In genomic region chr14:68665116-68665515, GRCh38 we compare ENCODE assay signal across 12 cellular contexts.
DNase-seq lines count a peak whose midpoint lies in the region; ATAC-seq and TF ChIP-seq lines count a peak whose summit lies in the region.
"Had no signal": no experiment of that assay in that cellular context is flagged by ENCODE, and none has a peak within 500 bp of the region (broad histone marks: within the 10 kb centered on the region; RNA-seq: fewer than 3 reads in every experiment).

No MANE protein-coding gene starts in this region.

- H2AFZ ChIP-seq in mesenchymal stem cell (ENCODE audit: low read depth, low read length) = no peak overlapping the region

- DNase-seq in activated CD4-positive, alpha-beta memory T cell treated with anti-CD3 and anti-CD28 coated beads, Interleukin-2, amount 10 ng/mL, durations not matched to agents 7 days and 5 days = peak; percentile 4
- no peak for DNase-seq in activated CD4-positive, alpha-beta memory T cell treated with anti-CD3 and anti-CD28 coated beads for 36 hours
- DNase-seq in astrocyte of the spinal cord (ENCODE audit: low read depth, low spot score) (peak; percentile 54), mesenchymal stem cell (no peak), NCI-H446 treated with DMSO at 0.1 percent for 48 hours (lab: John Stamatoyannopoulos, UW) (no peak), DMS79 treated with DMSO at 0.1 percent for 48 hours (lab: John Stamatoyannopoulos, UW) (no peak)
- DNase-seq: activated T-cell treated with anti-CD3 and anti-CD28 coated beads, Interleukin-2, amount 50 U/mL, for 1 hour; DMS79; NCI-H146 had no signal

- peak overlapping the region; percentile 5 for H4K8ac ChIP-seq in mesenchymal stem cell (ENCODE audit: low read length)

- H2BK120ac ChIP-seq in mesenchymal stem cell (ENCODE audit: low read depth, low read length) = peak overlapping the region; percentile 2

- H3K9ac ChIP-seq in mesenchymal stem cell (ENCODE audit: low read length) (peak overlapping the region; percentile 40), subcutaneous abdominal adipose tissue (ENCODE audit: low read length in 5 of 5) (no peak overlapping the region)

- peak overlapping the region; percentile 70 to 87 for H2BK12ac ChIP-seq in mesenchymal stem cell (ENCODE audit: low read length in 2 of 2)

- H3K9me3 Mint-ChIP-seq in activated CD4-positive, alpha-beta memory T cell treated with anti-CD3 and anti-CD28 coated beads, Interleukin-2, amount 10 ng/mL, durations not matched to agents 7 days and 5 days = peaks cover 4% of the 10 kb centered on the region
- no peaks in the 10 kb centered on the region for H3K9me3 Mint-ChIP-seq in activated CD4-positive, alpha-beta memory T cell treated with anti-CD3 and anti-CD28 coated beads for 36 hours

- ATAC-seq in HG03108 (IDR thresholded peaks at IDR 0.05; ENCODE audit: unreplicated experiment) = no peak

- no peaks in the 10 kb centered on the region for H3K9me3 ChIP-seq in mesenchymal stem cell (ENCODE audit: control insufficient read depth, low read length)
- H3K9me3 ChIP-seq in subcutaneous abdominal adipose tissue (ENCODE audit: control insufficient read depth in 5 of 5, low read length in 5 of 5) = no peaks in the 10 kb centered on the region

- H2AK5ac ChIP-seq in mesenchymal stem cell (ENCODE audit: low read length, severe bottlenecking) = no peak overlapping the region

- no peak overlapping the region for H3K14ac ChIP-seq in mesenchymal stem cell (ENCODE audit: low read length in 2 of 2)

- no peaks in the 10 kb centered on the region for H3K36me3 Mint-ChIP-seq in activated CD4-positive, alpha-beta memory T cell treated with anti-CD3 and anti-CD28 coated beads, Interleukin-2, amount 10 ng/mL, durations not matched to agents 7 days and 5 days (ENCODE audit: low read depth)
- H3K36me3 Mint-ChIP-seq in activated CD4-positive, alpha-beta memory T cell treated with anti-CD3 and anti-CD28 coated beads for 36 hours = no peaks in the 10 kb centered on the region

- no peaks in the 10 kb centered on the region for H3K27me3 Mint-ChIP-seq in activated CD4-positive, alpha-beta memory T cell treated with anti-CD3 and anti-CD28 coated beads, Interleukin-2, amount 10 ng/mL, durations not matched to agents 7 days and 5 days
- H3K27me3 Mint-ChIP-seq in activated CD4-positive, alpha-beta memory T cell treated with anti-CD3 and anti-CD28 coated beads for 36 hours = no peaks in the 10 kb centered on the region

- no peak overlapping the region for H3K4me2 ChIP-seq in mesenchymal stem cell (ENCODE audit: low read length, poor library complexity, severe bottlenecking)

- H3K4ac ChIP-seq in mesenchymal stem cell (ENCODE audit: low read depth in 1 of 2, low read length in 2 of 2) = peak overlapping the region; percentile 20 to 74

- no peak overlapping the region for H3K4me3 Mint-ChIP-seq in activated CD4-positive, alpha-beta memory T cell treated with anti-CD3 and anti-CD28 coated beads, Interleukin-2, amount 10 ng/mL, durations not matched to agents 7 days and 5 days
- H3K4me3 Mint-ChIP-seq in activated CD4-positive, alpha-beta memory T cell treated with anti-CD3 and anti-CD28 coated beads for 36 hours = no peak overlapping the region
- H3K4me3 Mint-ChIP-seq: T-helper 1 cell treated with Interleukin-12 subunit alpha and Interleukin-12 subunit beta and Interleukin-4 antibody, amounts not matched to agents 30 μg/mL and 1 μg/mL, for 36 hours had no signal

- H2BK5ac ChIP-seq in mesenchymal stem cell (ENCODE audit: low read depth, low read length, poor library complexity, severe bottlenecking) = no peak overlapping the region

- H2BK15ac ChIP-seq in mesenchymal stem cell (ENCODE audit: low read depth, poor library complexity, severe bottlenecking) = no peak overlapping the region

- 83% methylated on average over 4 of the region's 4 CpGs for WGBS in mesenchymal stem cell

- H3K4me3 ChIP-seq in astrocyte of the spinal cord (ENCODE audit: low read depth, low read length) = no peak overlapping the region
- no peak overlapping the region for H3K4me3 ChIP-seq in mesenchymal stem cell (ENCODE audit: insufficient read depth in 1 of 2, low read depth in 1 of 2, low read length in 2 of 2)
- H3K4me3 ChIP-seq in subcutaneous abdominal adipose tissue (ENCODE audit: low read depth in 1 of 5, low read length in 5 of 5) = no peak overlapping the region

- no peak overlapping the region for H3K27ac Mint-ChIP-seq in activated CD4-positive, alpha-beta memory T cell treated with anti-CD3 and anti-CD28 coated beads, Interleukin-2, amount 10 ng/mL, durations not matched to agents 7 days and 5 days
- no peak overlapping the region for H3K27ac Mint-ChIP-seq in activated CD4-positive, alpha-beta memory T cell treated with anti-CD3 and anti-CD28 coated beads for 36 hours
- H3K27ac Mint-ChIP-seq: T-helper 1 cell treated with Interleukin-12 subunit alpha and Interleukin-12 subunit beta and Interleukin-4 antibody, amounts not matched to agents 30 μg/mL and 1 μg/mL, for 36 hours had no signal

- H3K4me1 Mint-ChIP-seq in activated CD4-positive, alpha-beta memory T cell treated with anti-CD3 and anti-CD28 coated beads, Interleukin-2, amount 10 ng/mL, durations not matched to agents 7 days and 5 days = peaks cover 34% of the 10 kb centered on the region
- peaks cover 47% of the 10 kb centered on the region for H3K4me1 Mint-ChIP-seq in activated CD4-positive, alpha-beta memory T cell treated with anti-CD3 and anti-CD28 coated beads for 36 hours (ENCODE audit: low read depth)

- H4K91ac ChIP-seq in mesenchymal stem cell (ENCODE audit: low read length) = peak overlapping the region; percentile 67

- in situ Hi-C loops in astrocyte of the spinal cord (cut with HindIII; ENCODE audit: low sequenced_read_pairs) = no loop called here

- peak overlapping the region; percentile 67 to 73 for H3K18ac ChIP-seq in mesenchymal stem cell (ENCODE audit: low read depth in 1 of 2, low read length in 2 of 2)

- no peaks in the 10 kb centered on the region for H3K79me1 ChIP-seq in mesenchymal stem cell (replicated peaks; ENCODE audit: low read length, poor library complexity, severe bottlenecking)

- H3K36me3 ChIP-seq in mesenchymal stem cell (ENCODE audit: control insufficient read depth in 1 of 2, insufficient read depth in 2 of 2, low read depth in 1 of 2, low read length in 2 of 2) = peaks cover 0 to 4% of the 10 kb centered on the region in 2 experiments
- no peaks in the 10 kb centered on the region for H3K36me3 ChIP-seq in subcutaneous abdominal adipose tissue (ENCODE audit: control insufficient read depth in 5 of 5, insufficient read depth in 5 of 5, low read length in 5 of 5)

- CTCF ChIA-PET in activated CD4-positive, alpha-beta memory T cell treated with anti-CD3 and anti-CD28 coated beads, Interleukin-2, amount 10 ng/mL, durations not matched to agents 7 days and 5 days (lab: Charles Lee) = interaction anchor here (1.2 to 1.5 kb wide), 2 partner anchors 13 to 150 kb away, joined by 3 to 4 read pairs; no protein-coding TSS in a partner anchor
- CTCF ChIA-PET in activated CD4-positive, alpha-beta memory T cell treated with anti-CD3 and anti-CD28 coated beads for 36 hours (lab: Charles Lee) = interaction anchor here (2.6 to 3.4 kb wide), 3 partner anchors 115 to 151 kb away, joined by 7 to 23 read pairs (median 8); no protein-coding TSS in a partner anchor

- POLR2A ChIA-PET in activated CD4-positive, alpha-beta memory T cell treated with anti-CD3 and anti-CD28 coated beads, Interleukin-2, amount 10 ng/mL, durations not matched to agents 7 days and 5 days (lab: Charles Lee) = interaction anchor here (0.9 to 3.7 kb wide), 5 partner anchors 19 to 382 kb away, joined by 3 to 39 read pairs (median 15); partner anchors contain the start of gene ZFP36L1
- POLR2A ChIA-PET in activated CD4-positive, alpha-beta memory T cell treated with anti-CD3 and anti-CD28 coated beads for 36 hours (lab: Charles Lee) = interaction anchor here (1.8 to 3.5 kb wide), 3 partner anchors 125 to 131 kb away, joined by 4 to 26 read pairs (median 8); partner anchors contain the start of gene ZFP36L1

- peaks cover 1% of the 10 kb centered on the region for H3K4me1 ChIP-seq in mesenchymal stem cell (ENCODE audit: control insufficient read depth, insufficient read depth, low read depth, low read length)
- H3K4me1 ChIP-seq in subcutaneous abdominal adipose tissue (ENCODE audit: control insufficient read depth in 5 of 5, insufficient read depth in 5 of 5, low read length in 5 of 5) = peaks cover 3 to 57% (median 53%) of the 10 kb centered on the region in 5 donors

- H3K27me3 ChIP-seq in mesenchymal stem cell (ENCODE audit: control insufficient read depth in 1 of 2, insufficient read depth in 1 of 2, low read length in 2 of 2) (no peaks in the 10 kb centered on the region), subcutaneous abdominal adipose tissue (ENCODE audit: control insufficient read depth in 5 of 5, insufficient read depth in 4 of 5, low read length in 5 of 5) (no peaks in the 10 kb centered on the region)

- no peak for TF ChIP-seq CTCF in astrocyte of the spinal cord (IDR thresholded peaks at IDR 0.05; ENCODE audit: low read depth, low read length)

- no peak overlapping the region for H3K23ac ChIP-seq in mesenchymal stem cell (ENCODE audit: low read length in 2 of 2)

- no peak overlapping the region for H3K27ac ChIP-seq in mesenchymal stem cell (ENCODE audit: low read length, poor library complexity, severe bottlenecking)
- H3K27ac ChIP-seq in subcutaneous abdominal adipose tissue (ENCODE audit: low read depth, low read length) = peak overlapping the region; percentile 84

- intact Hi-C loops in activated CD4-positive, alpha-beta memory T cell treated with anti-CD3 and anti-CD28 coated beads for 36 hours (cut with micrococcal nuclease) = no loop called here

Comparison
In these comparisons a context has a peak if more than half of its experiments do, and no peak if none do; other contexts are left out.
1. DNase-seq: peak in activated CD4-positive, alpha-beta memory T cell treated with anti-CD3 and anti-CD28 coated beads, Interleukin-2, amount 10 ng/mL, durations not matched to agents 7 days and 5 days (single experiment) and astrocyte of the spinal cord (single experiment); none in activated CD4-positive, alpha-beta memory T cell treated with anti-CD3 and anti-CD28 coated beads for 36 hours (single experiment), mesenchymal stem cell (single experiment), NCI-H446 treated with DMSO at 0.1 percent for 48 hours (single experiment) and DMS79 treated with DMSO at 0.1 percent for 48 hours (single experiment).